Comparison of ENCODE assay signal across 1 cellular context in the genomic region with DNA sequence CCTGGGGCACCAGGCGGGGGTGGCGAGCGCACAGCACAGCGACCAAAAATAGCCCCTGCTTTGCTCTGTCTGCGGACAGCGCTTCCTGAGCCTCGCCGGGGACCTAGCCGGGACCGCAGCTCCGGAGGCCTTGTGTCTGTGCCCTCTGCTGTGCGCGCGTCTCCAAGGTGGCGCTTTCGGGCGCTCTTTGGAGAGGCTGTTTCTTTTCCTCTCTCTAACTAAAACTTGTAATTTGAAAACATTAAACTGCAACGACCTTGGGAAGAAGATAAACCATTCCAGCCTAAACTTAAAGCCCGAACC.
A peak's percentile ranks its signal among the peaks of the same experiment; 100 is the strongest.
TF ChIP-seq lines count a peak whose summit lies in the region.

No MANE protein-coding gene starts in this region.

TF ChIP-seq in HepG2, 621 proteins besides CTCF, POLR2A, EP300 and RAD21 (continued from another document):
- TF ChIP-seq, protein P1, sequence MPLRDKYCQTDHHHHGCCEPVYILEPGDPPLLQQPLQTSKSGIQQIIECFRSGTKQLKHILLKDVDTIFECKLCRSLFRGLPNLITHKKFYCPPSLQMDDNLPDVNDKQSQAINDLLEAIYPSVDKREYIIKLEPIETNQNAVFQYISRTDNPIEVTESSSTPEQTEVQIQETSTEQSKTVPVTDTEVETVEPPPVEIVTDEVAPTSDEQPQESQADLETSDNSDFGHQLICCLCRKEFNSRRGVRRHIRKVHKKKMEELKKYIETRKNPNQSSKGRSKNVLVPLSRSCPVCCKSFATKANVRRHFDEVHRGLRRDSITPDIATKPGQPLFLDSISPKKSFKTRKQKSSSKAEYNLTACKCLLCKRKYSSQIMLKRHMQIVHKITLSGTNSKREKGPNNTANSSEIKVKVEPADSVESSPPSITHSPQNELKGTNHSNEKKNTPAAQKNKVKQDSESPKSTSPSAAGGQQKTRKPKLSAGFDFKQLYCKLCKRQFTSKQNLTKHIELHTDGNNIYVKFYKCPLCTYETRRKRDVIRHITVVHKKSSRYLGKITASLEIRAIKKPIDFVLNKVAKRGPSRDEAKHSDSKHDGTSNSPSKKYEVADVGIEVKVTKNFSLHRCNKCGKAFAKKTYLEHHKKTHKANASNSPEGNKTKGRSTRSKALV (CRISPR knock-in tag; IDR thresholded peaks at IDR 0.05) = peak; percentile 41; the same call in 1 of the 2 replicates
